ENCODE assay signal across 9 cellular contexts in genomic region chr16:10743227-10743609, GRCh38. TPM values are rescaled to one million over a fixed set of nuclear protein-coding genes. Genes with fewer than 3 reads are reported as not detected.
A peak's percentile ranks its signal among the peaks of the same experiment; 100 is the strongest.
DNase-seq lines count a peak whose midpoint lies in the region; ATAC-seq, FAIRE-seq and TF ChIP-seq lines count a peak whose summit lies in the region.
"Had no signal": no experiment of that assay in that cellular context is flagged by ENCODE, and none has a peak within 500 bp of the region (broad histone marks: within the 10 kb centered on the region; RNA-seq: fewer than 3 reads in every experiment).

No MANE protein-coding gene starts in this region.

- peak overlapping the region; percentile 87 for H2AFZ ChIP-seq in PC-9

- H3K4me1 ChIP-seq in Caco-2 (0 out of 2 replicates have a peak, but pooled peaks cover 4% of the 10 kb centered on the region), PC-9 (replicated peaks; ENCODE audit: insufficient read depth) (peaks cover 19% of the 10 kb centered on the region), pancreas (peaks cover 8 to 49% (median 19%) of the 10 kb centered on the region in 3 donors)

- H3F3A ChIP-seq in PC-9 (ENCODE audit: insufficient read depth, low read depth) = peaks cover 8% of the 10 kb centered on the region; the same call in 1 of the 2 replicates

- H3K36me3 Mint-ChIP-seq in Caco-2 (ENCODE audit: insufficient read depth, unreplicated experiment) = peaks cover 9% of the 10 kb centered on the region

- POLR2A ChIA-PET in Caco-2 (lab: Charles Lee) (interaction anchor here (0.7 kb wide), 1 partner anchor 1940 kb away, joined by 4 read pairs; no protein-coding TSS in a partner anchor), PC-9 (lab: Charles Lee; ENCODE audit: unreplicated experiment) (no interaction called here)

- whole genome bisulfite sequencing in pancreas, 2 donors = 24 to 29% methylated on average over 5 of the region's 5 CpGs

- no peaks in the 10 kb centered on the region for H4K20me1 ChIP-seq in PC-9 (ENCODE audit: insufficient read depth)

- peaks cover 12% of the 10 kb centered on the region for H3K4me1 Mint-ChIP-seq in Caco-2 (ENCODE audit: low read depth, unreplicated experiment)

- no peaks in the 10 kb centered on the region for H3K9me3 Mint-ChIP-seq in Caco-2 (ENCODE audit: unreplicated experiment)

- H3K9me3 ChIP-seq in Caco-2 (no peaks in the 10 kb centered on the region), PC-9 (ENCODE audit: insufficient read depth, low read depth) (no peaks in the 10 kb centered on the region), pancreas (no peaks in the 10 kb centered on the region)

- CTCF ChIA-PET in Caco-2 (lab: Charles Lee) (interaction anchor here (1.2 to 1.7 kb wide), 2 partner anchors 175 to 228 kb away, joined by 4 to 14 read pairs; no protein-coding TSS in a partner anchor), PC-9 (lab: Charles Lee) (no interaction called here)

- no peaks in the 10 kb centered on the region for H3K27me3 ChIP-seq in Caco-2 (replicated peaks; ENCODE audit: control insufficient read depth, insufficient read depth, low read length)
- no peaks in the 10 kb centered on the region for H3K27me3 ChIP-seq in PC-9 (ENCODE audit: insufficient read depth, low read depth)
- H3K27me3 ChIP-seq in pancreas = no peaks in the 10 kb centered on the region

- no peak for TF ChIP-seq CTCF in Caco-2 (IDR thresholded peaks at IDR 0.05; ENCODE audit: insufficient read depth in 1 of 2, low read depth in 1 of 2, low read length in 1 of 2, severe bottlenecking in 1 of 2, unreplicated experiment in 1 of 2)
- no peak for TF ChIP-seq CTCF in PC-9 (conservative IDR thresholded peaks at IDR 0.05)
- TF ChIP-seq CTCF in pancreas (IDR thresholded peaks at IDR 0.05) = no peak

- DNase-seq in Caco-2 = no peak
- DNase-seq in PC-9 = peak in 1 of 2 experiments; percentile 15
- DNase-seq in epithelial cell of prostate (ENCODE audit: low read depth, low spot score) = no peak
- DNase-seq in pancreas = no peak
- no peak for DNase-seq in stimulated activated naive CD4-positive, alpha-beta T cell treated with Interleukin-2 at 50 U/mL for 16 hours (lab: John Stamatoyannopoulos, UW)

- H3K36me3 ChIP-seq in Caco-2 (ENCODE audit: control insufficient read depth, insufficient read depth, low read length) = no peaks in the 10 kb centered on the region; the same call in 1 of the 2 replicates
- H3K36me3 ChIP-seq in PC-9 (ENCODE audit: low read depth) = 0 out of 2 replicates have a peak, but pooled peaks cover 10% of the 10 kb centered on the region
- peaks cover 0 to 6% (median 0%) of the 10 kb centered on the region in 3 donors for H3K36me3 ChIP-seq in pancreas

- H3K27ac ChIP-seq in PC-9 = peak overlapping the region; percentile 88
- peak overlapping the region; percentile 80 for H3K27ac ChIP-seq in epithelial cell of prostate
- H3K27ac ChIP-seq in pancreas = peak overlapping the region; percentile 97 to 99 (median 98)

- no peaks in the 10 kb centered on the region for H3K79me2 ChIP-seq in PC-9 (ENCODE audit: low read depth)

- no peak for ATAC-seq in pancreas
- no peak for ATAC-seq in HG02938 (IDR thresholded peaks at IDR 0.05; ENCODE audit: unreplicated experiment)
- no peak for ATAC-seq in GM18870 (IDR thresholded peaks at IDR 0.05; ENCODE audit: unreplicated experiment)
- ATAC-seq in GM19324 (IDR thresholded peaks at IDR 0.05; ENCODE audit: low FRiP score, unreplicated experiment) = no peak

- H3K4me3 ChIP-seq in Caco-2 (ENCODE audit: low read depth, low read length) = peak overlapping the region; percentile 85
- peak overlapping the region; percentile 69 for H3K4me3 ChIP-seq in PC-9
- peak overlapping the region in 2 of 4 donors; percentile 59 for H3K4me3 ChIP-seq in pancreas

- no peaks in the 10 kb centered on the region for H3K27me3 Mint-ChIP-seq in Caco-2 (ENCODE audit: insufficient read depth, unreplicated experiment)

- intact Hi-C loops in Caco-2 (cut with micrococcal nuclease; ENCODE audit: unreplicated experiment) = no loop called here
- intact Hi-C loops in PC-9 (cut with micrococcal nuclease; ENCODE audit: unreplicated experiment) = loop anchor here (5.0 kb wide), 1 partner anchor 134 kb away; the partner anchor contains the start of gene CIITA
- intact Hi-C loops in pancreas (cut with DNase I) = no loop called here

- no peaks in the 10 kb centered on the region for H3K9me2 ChIP-seq in PC-9 (ENCODE audit: insufficient read depth)

- H3K4me3 Mint-ChIP-seq in Caco-2 (ENCODE audit: unreplicated experiment) = peak overlapping the region; percentile 89

- FAIRE-seq in pancreas (lab: Jason Lieb, UNC) = no peak

- BruUV-seq in Caco-2 (replicated peaks; lab: Mats Ljungman, UMichigan) (no TSS peak), PC-9 (replicated peaks; lab: Mats Ljungman, UMichigan) (TSS peak; percentile 63)

- H3K27ac Mint-ChIP-seq in Caco-2 (ENCODE audit: unreplicated experiment) = peak overlapping the region; percentile 97

- peak overlapping the region; percentile 98 for H3K4me2 ChIP-seq in PC-9

RNA-seq across cellular contexts. Expression of gene NUBP1, which starts 0.4 kb away (rescaled TPM):
- total RNA-seq in Caco-2 (2022) = 25.3 and 28.3 TPM in 2 replicates
- total RNA-seq in PC-9 (2021) = 21.0 and 28.9 TPM in 2 replicates
- total RNA-seq in pancreas = 10 to 100 TPM; 14.6 to 24.7 (median 20.7) TPM
- polyA plus RNA-seq in pancreas = 10 to 100 TPM; 30.2 to 32.1 TPM

RNA-seq across cellular contexts. Expression of gene TEKT5, which starts 48.5 kb away (rescaled TPM):
- total RNA-seq in Caco-2 (2022) (not detected in 2 replicates), PC-9 (2021) (1.5 TPM in 1 of 2 replicates, not detected in the other), pancreas (1 to 10 TPM in 1 of 6 donors, under 1 TPM in 4, not detected in 1; 0.17 to 1.1 (median 0.19) TPM)
- under 1 TPM; 0.26 to 0.57 TPM for polyA plus RNA-seq in pancreas
- total RNA-seq: pulmonary artery endothelial cell had no signal
